Comparison of ENCODE assay signal across 9 cellular contexts in the genomic region with DNA sequence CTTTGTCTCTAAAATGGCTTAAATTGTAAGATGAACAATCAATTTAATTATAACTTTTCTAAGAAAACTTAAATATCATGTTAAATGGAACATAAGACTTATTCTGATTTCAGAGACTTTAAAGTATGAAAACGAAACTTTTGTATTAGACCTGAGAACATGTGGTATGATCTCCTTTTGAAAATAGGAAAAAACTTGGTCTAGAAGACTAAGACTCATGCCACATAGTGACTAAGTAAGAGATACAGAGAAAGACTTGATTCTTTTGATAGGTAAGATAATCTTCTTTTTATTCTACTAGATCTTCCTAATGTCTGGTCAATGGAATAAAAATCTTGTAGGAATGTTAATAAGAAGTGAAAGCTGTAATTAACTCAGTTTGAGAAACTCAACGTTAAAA.
"Had no signal": no experiment of that assay in that cellular context is flagged by ENCODE, and none has a peak within 500 bp of the region (broad histone marks: within the 10 kb centered on the region; RNA-seq: fewer than 3 reads in every experiment).

No MANE protein-coding gene starts in this region.

- H3K9me3 ChIP-seq: HAP-1 had no signal

- H3K36me3 ChIP-seq: HAP-1 had no signal

- DNase-seq: GM23248, GOT3, H7, HFFc6, KBM-7 had no signal

- FAIRE-seq: HepG2 had no signal

- H2AFZ ChIP-seq: GM23248 had no signal

- ATAC-seq: HCT116, HepG2 had no signal

- H3K4me3 ChIP-seq: GM23248, HAP-1 had no signal

- H3K9ac ChIP-seq: GM23248 had no signal

- H3K4me1 ChIP-seq: HAP-1 had no signal

- H3K27ac ChIP-seq: GM23248, HL-60 had no signal
